Comparison of ENCODE assay signal across 9 cellular contexts in genomic region chr1:91736999-91737615, GRCh38.
DNase-seq lines count a peak whose midpoint lies in the region; ATAC-seq and TF ChIP-seq lines count a peak whose summit lies in the region.
"Had no signal": no experiment of that assay in that cellular context is flagged by ENCODE, and none has a peak within 500 bp of the region (broad histone marks: within the 10 kb centered on the region; RNA-seq: fewer than 3 reads in every experiment).

No MANE protein-coding gene starts in this region.

- no peak for TF ChIP-seq CTCF in AG04450 (IDR thresholded peaks at IDR 0.05; ENCODE audit: low read depth, low read length)
- TF ChIP-seq CTCF in fibroblast of lung (conservative IDR thresholded peaks at IDR 0.05 in 1 of 2, IDR thresholded peaks at IDR 0.05 in 1 of 2; ENCODE audit: low read depth in 1 of 2, low read length in 2 of 2): no peak

- POLR2A ChIA-PET in AG04450 (lab: Yijun Ruan, JAX): interaction anchor here (0.6 to 0.8 kb wide), 2 partner anchors 44 to 45 kb away, joined by 3 read pairs; no protein-coding TSS in a partner anchor

- peak overlapping the region; percentile 40 to 62 for H3K27ac Mint-ChIP-seq in natural killer cell treated with Interleukin-12 subunit alpha and Interleukin-12 subunit beta and Interleukin-15 and Interleukin-18, amount 100 ng/mL, for 72 hours

- peaks cover 65 to 73% of the 10 kb centered on the region in 2 donors for H3K4me1 Mint-ChIP-seq in natural killer cell treated with Interleukin-12 subunit alpha and Interleukin-12 subunit beta and Interleukin-15 and Interleukin-18, amount 100 ng/mL, for 72 hours (ENCODE audit: low read depth in 2 of 2)

- no peak overlapping the region for H2AFZ ChIP-seq in fibroblast of lung (ENCODE audit: low read length)

- no peak overlapping the region for H3K9ac ChIP-seq in fibroblast of lung (ENCODE audit: insufficient read depth, low read length)

- peak overlapping the region; percentile 57 for H3K27ac ChIP-seq in AG04450 (ENCODE audit: low read depth, low read length)
- H3K27ac ChIP-seq in fibroblast of lung (ENCODE audit: insufficient read depth, low read length): peak overlapping the region; percentile 72
- H3K27ac ChIP-seq: C4-2B had no signal

- no peak for DNase-seq in AG04450 (ENCODE audit: low read depth, low spot score)
- peak; percentile 9 for DNase-seq in RKO (ENCODE audit: low spot score)
- DNase-seq in fibroblast of lung (ENCODE audit: low read depth in 2 of 2): peak; percentile 67 to 92
- DNase-seq in natural killer cell treated with Interleukin-12 subunit alpha and Interleukin-12 subunit beta and Interleukin-15 and Interleukin-18, amount 100 ng/mL, for 72 hours (ENCODE audit: low spot score): no peak
- no peak for DNase-seq in stimulated activated CD4-positive, alpha-beta T cell treated with anti-CD3 and anti-CD28 coated beads, Interleukin-2, amount 100 ng/mL, for 48 hours
- DNase-seq in NCI-H1105 treated with DMSO at 0.1 percent for 48 hours (lab: John Stamatoyannopoulos, UW): no peak
- no peak for DNase-seq in activated CD4-positive, alpha-beta T cell treated with anti-CD3 and anti-CD28 coated beads, Interleukin-2, amount 50 U/mL, for 48 hours

- peaks cover 2% of the 10 kb centered on the region for H3K79me2 ChIP-seq in fibroblast of lung (ENCODE audit: control insufficient read depth, insufficient read depth, low read length)

- H3K9me3 Mint-ChIP-seq in natural killer cell treated with Interleukin-12 subunit alpha and Interleukin-12 subunit beta and Interleukin-15 and Interleukin-18, amount 100 ng/mL, for 72 hours: peaks cover 8% of the 10 kb centered on the region

- no peaks in the 10 kb centered on the region for H4K20me1 ChIP-seq in fibroblast of lung (ENCODE audit: control insufficient read depth, extremely low read depth, insufficient read depth, low read length)

- H3K4me3 ChIP-seq in AG04450 (ENCODE audit: low read depth, low read length) (no peak overlapping the region), fibroblast of lung (replicated peaks in 1 of 4; ENCODE audit: control extremely low read depth in 1 of 4, insufficient read depth in 1 of 4, low read depth in 3 of 4, low read length in 4 of 4) (peak overlapping the region in 3 of 4 experiments; percentile 4 to 17 (median 5))

- H3K36me3 Mint-ChIP-seq in natural killer cell treated with Interleukin-12 subunit alpha and Interleukin-12 subunit beta and Interleukin-15 and Interleukin-18, amount 100 ng/mL, for 72 hours: peaks cover 29% of the 10 kb centered on the region

- H3K4me3 Mint-ChIP-seq in natural killer cell treated with Interleukin-12 subunit alpha and Interleukin-12 subunit beta and Interleukin-15 and Interleukin-18, amount 100 ng/mL, for 72 hours: no peak overlapping the region

- no peaks in the 10 kb centered on the region for H3K27me3 Mint-ChIP-seq in natural killer cell treated with Interleukin-12 subunit alpha and Interleukin-12 subunit beta and Interleukin-15 and Interleukin-18, amount 100 ng/mL, for 72 hours

- no peaks in the 10 kb centered on the region for H3K9me3 ChIP-seq in AG04450 (ENCODE audit: control insufficient read depth, insufficient read depth, low read length)
- no peaks in the 10 kb centered on the region for H3K9me3 ChIP-seq in fibroblast of lung (ENCODE audit: control insufficient read depth, insufficient read depth, low read depth, low read length)

- peaks cover 25% of the 10 kb centered on the region for H3K4me1 ChIP-seq in fibroblast of lung (ENCODE audit: control insufficient read depth, extremely low read depth, insufficient read depth, low read length)

- H3K27me3 ChIP-seq in AG04450 (ENCODE audit: control insufficient read depth, insufficient read depth, low read length) (no peaks in the 10 kb centered on the region), fibroblast of lung (ENCODE audit: control insufficient read depth, insufficient read depth, low read length) (no peaks in the 10 kb centered on the region)

- H3K36me3 ChIP-seq in fibroblast of lung (ENCODE audit: control insufficient read depth, insufficient read depth, low read length): peaks cover 8% of the 10 kb centered on the region

- peak overlapping the region; percentile 18 for H3K4me2 ChIP-seq in fibroblast of lung (ENCODE audit: extremely low read depth, insufficient read depth, low read length)

- CTCF ChIA-PET in AG04450 (lab: Charles Lee): interaction anchor here (0.6 to 2.1 kb wide), 7 partner anchors 9 to 224 kb away, joined by 3 to 8 read pairs (median 3); no protein-coding TSS in a partner anchor

- ATAC-seq in natural killer cell treated with Interleukin-12 subunit alpha and Interleukin-12 subunit beta and Interleukin-15 and Interleukin-18, amount 100 ng/mL, for 72 hours: no peak
- ATAC-seq in HG03439 (IDR thresholded peaks at IDR 0.05; ENCODE audit: unreplicated experiment): no peak

Comparison
In these comparisons a context has a peak if more than half of its experiments do, and no peak if none do; other contexts are left out.
1. DNase-seq: peak in RKO (single experiment) and fibroblast of lung (2 of 2); none in AG04450 (single experiment), natural killer cell treated with Interleukin-12 subunit alpha and Interleukin-12 subunit beta and Interleukin-15 and Interleukin-18, amount 100 ng/mL, for 72 hours (single experiment), stimulated activated CD4-positive, alpha-beta T cell treated with anti-CD3 and anti-CD28 coated beads, Interleukin-2, amount 100 ng/mL, for 48 hours (0 of 2), NCI-H1105 treated with DMSO at 0.1 percent for 48 hours (single experiment) and activated CD4-positive, alpha-beta T cell treated with anti-CD3 and anti-CD28 coated beads, Interleukin-2, amount 50 U/mL, for 48 hours (0 of 2).